29 cellular contexts compared by ENCODE assay signal in genomic region chr15:83275412-83275811, GRCh38. TPM values are rescaled to one million over a fixed set of nuclear protein-coding genes. Genes with fewer than 3 reads are reported as not detected.
DNase-seq lines count a peak whose midpoint lies in the region; ATAC-seq and TF ChIP-seq lines count a peak whose summit lies in the region.
"Had no signal": no experiment of that assay in that cellular context is flagged by ENCODE, and none has a peak within 500 bp of the region (broad histone marks: within the 10 kb centered on the region; RNA-seq: fewer than 3 reads in every experiment).

No MANE protein-coding gene starts in this region.

- H3K4me1 Mint-ChIP-seq in activated CD4-positive, alpha-beta memory T cell treated with anti-CD3 and anti-CD28 coated beads, Interleukin-2, amount 10 ng/mL, durations not matched to agents 7 days and 5 days = no peaks in the 10 kb centered on the region
- H3K4me1 Mint-ChIP-seq: activated B cell treated with CpG ODN at 0.5 μM for 24 hours; CD4-positive, alpha-beta memory T cell; neural progenitor cell; stimulated activated memory B cell treated with anti-CD40 and anti-IgM and Interleukin-4, amounts not matched to agents 10 μg/mL and 1 μg/mL and 100 μg/mL, for 72 hours had no signal

- no peak overlapping the region for H2AK5ac ChIP-seq in mesendoderm (ENCODE audit: low read length)

- H4K8ac ChIP-seq in mesendoderm (ENCODE audit: low read depth, low read length) = no peak overlapping the region

- H2BK15ac ChIP-seq in mesendoderm (replicated peaks; ENCODE audit: low read depth) = no peak overlapping the region

- H3K36me3 ChIP-seq in mesendoderm (ENCODE audit: control insufficient read depth, insufficient read depth, low read length) = no peaks in the 10 kb centered on the region
- H3K36me3 ChIP-seq: brain microvascular endothelial cell, heart right ventricle, neural progenitor cell, suprapubic skin had no signal

- no peak overlapping the region for H3K4ac ChIP-seq in mesendoderm (ENCODE audit: low read depth, low read length)

- no peak overlapping the region for H3K9ac ChIP-seq in mesendoderm (ENCODE audit: low read length)
- H3K9ac ChIP-seq: neural progenitor cell had no signal

- no CpG with 5 or more reads among the region's 3 CpGs for WGBS in mesendoderm (ENCODE audit: extremely low coverage, insufficient coverage, low lambda C conversion rate)

- CTCF ChIA-PET in activated CD4-positive, alpha-beta memory T cell treated with anti-CD3 and anti-CD28 coated beads, Interleukin-2, amount 10 ng/mL, durations not matched to agents 7 days and 5 days (lab: Charles Lee) = no interaction called here

- H2BK5ac ChIP-seq in mesendoderm (ENCODE audit: low read length) = no peak overlapping the region

- H3K56ac ChIP-seq in mesendoderm (ENCODE audit: low read length) = no peak overlapping the region

- H2BK120ac ChIP-seq in mesendoderm (ENCODE audit: low read depth, low read length) = no peak overlapping the region

- TF ChIP-seq CTCF in epithelial cell of proximal tubule (conservative IDR thresholded peaks at IDR 0.05; ENCODE audit: low read depth, low read length) = no peak

- H3K27me3 ChIP-seq in mesendoderm (ENCODE audit: insufficient read depth, low read length, poor library complexity) = peaks cover 2% of the 10 kb centered on the region
- H3K27me3 ChIP-seq: brain microvascular endothelial cell had no signal

- peaks cover 22% of the 10 kb centered on the region for H3K27me3 Mint-ChIP-seq in activated CD4-positive, alpha-beta memory T cell treated with anti-CD3 and anti-CD28 coated beads, Interleukin-2, amount 10 ng/mL, durations not matched to agents 7 days and 5 days

- no peak overlapping the region for H3K23ac ChIP-seq in mesendoderm (ENCODE audit: low read length)

- POLR2A ChIA-PET in activated CD4-positive, alpha-beta memory T cell treated with anti-CD3 and anti-CD28 coated beads, Interleukin-2, amount 10 ng/mL, durations not matched to agents 7 days and 5 days (lab: Charles Lee) = no interaction called here

- DNase-seq in Caki2 (ENCODE audit: low read depth) (peak; percentile 55), NCI-H226 (peak; percentile 69), epithelial cell of proximal tubule (ENCODE audit: low read depth) (peak; percentile 95), mesendoderm (peak; percentile 17), NCI-H345 (lab: John Stamatoyannopoulos, UW) (no peak), NCI-H748 (lab: John Stamatoyannopoulos, UW; ENCODE audit: unreplicated experiment) (no peak)
- DNase-seq in activated CD4-positive, alpha-beta memory T cell treated with anti-CD3 and anti-CD28 coated beads, Interleukin-2, amount 10 ng/mL, durations not matched to agents 7 days and 5 days = no peak
- DNase-seq: activated B cell treated with CpG ODN at 0.5 μM for 24 hours; activated CD4-positive, alpha-beta T cell treated with anti-CD3 and anti-CD28 coated beads, Interleukin-2, amount 50 U/mL, for 4 hours; activated CD8-positive, alpha-beta memory T cell treated with anti-CD3 and anti-CD28 coated beads, Interleukin-2, amount 50 U/mL, for 48 hours; activated naive CD8-positive, alpha-beta T cell treated with anti-CD3 and anti-CD28 coated beads for 36 hours; brain microvascular endothelial cell; CD4-positive, alpha-beta memory T cell; DMS53; effector CD8-positive, alpha-beta T cell; heart right ventricle; left ventricle myocardium superior; NCI-H1105; NCI-H510A; NK-92 treated with Interleukin-12 subunit alpha and Interleukin-12 subunit beta, amount 100 ng/mL, for 24 hours; psoas muscle; stimulated activated CD4-positive, alpha-beta T cell treated with anti-CD3 and anti-CD28 coated beads, Interleukin-2, amount 100 ng/mL, for 24 hours had no signal

- H3K36me3 Mint-ChIP-seq in activated CD4-positive, alpha-beta memory T cell treated with anti-CD3 and anti-CD28 coated beads, Interleukin-2, amount 10 ng/mL, durations not matched to agents 7 days and 5 days (ENCODE audit: low read depth) = no peaks in the 10 kb centered on the region
- H3K36me3 Mint-ChIP-seq: activated naive CD8-positive, alpha-beta T cell treated with anti-CD3 and anti-CD28 coated beads for 36 hours; CD4-positive, alpha-beta memory T cell; neural progenitor cell; stimulated activated memory B cell treated with anti-CD40 and anti-IgM and Interleukin-4, amounts not matched to agents 10 μg/mL and 1 μg/mL and 100 μg/mL, for 72 hours had no signal

- no peaks in the 10 kb centered on the region for H3K4me1 ChIP-seq in mesendoderm (ENCODE audit: control insufficient read depth, low read depth, low read length)
- H3K4me1 ChIP-seq: heart right ventricle, neural progenitor cell, psoas muscle, suprapubic skin had no signal

- H3K4me2 ChIP-seq in mesendoderm (ENCODE audit: low read length) = no peak overlapping the region
- H3K4me2 ChIP-seq: neural progenitor cell had no signal

- no peaks in the 10 kb centered on the region for H3K9me3 Mint-ChIP-seq in activated CD4-positive, alpha-beta memory T cell treated with anti-CD3 and anti-CD28 coated beads, Interleukin-2, amount 10 ng/mL, durations not matched to agents 7 days and 5 days
- H3K9me3 Mint-ChIP-seq: activated B cell treated with CpG ODN at 0.5 μM for 24 hours; neural progenitor cell; stimulated activated memory B cell treated with anti-CD40 and anti-IgM and Interleukin-4, amounts not matched to agents 10 μg/mL and 1 μg/mL and 100 μg/mL, for 72 hours; T-helper 2 cell treated with Interferon-gamma antibody and Interleukin-4, amounts not matched to agents 5 μg/mL and 100 μg/mL, for 36 hours had no signal

- in situ Hi-C loops in Caki2 (cut with HindIII; ENCODE audit: low pct_unique_long_range_greater_than_20kb, low sequenced_read_pairs) = no loop called here

- no peak overlapping the region for H3K4me3 Mint-ChIP-seq in activated CD4-positive, alpha-beta memory T cell treated with anti-CD3 and anti-CD28 coated beads, Interleukin-2, amount 10 ng/mL, durations not matched to agents 7 days and 5 days
- H3K4me3 Mint-ChIP-seq: activated B cell treated with CpG ODN at 0.5 μM for 24 hours; activated naive CD8-positive, alpha-beta T cell treated with anti-CD3 and anti-CD28 coated beads for 36 hours; CD4-positive, alpha-beta memory T cell; neural progenitor cell; stimulated activated memory B cell treated with anti-CD40 and anti-IgM and Interleukin-4, amounts not matched to agents 10 μg/mL and 1 μg/mL and 100 μg/mL, for 72 hours; T-helper 2 cell treated with Interferon-gamma antibody and Interleukin-4, amounts not matched to agents 5 μg/mL and 100 μg/mL, for 36 hours had no signal

- no peak overlapping the region for H3K4me3 ChIP-seq in epithelial cell of proximal tubule (ENCODE audit: low read depth, low read length)
- no peak overlapping the region for H3K4me3 ChIP-seq in mesendoderm (ENCODE audit: low read length)
- H3K4me3 ChIP-seq: heart right ventricle, neural progenitor cell, psoas muscle, skin epidermis, suprapubic skin had no signal

- H3K79me2 ChIP-seq in mesendoderm (ENCODE audit: control insufficient read depth, insufficient read depth, low read length) = no peaks in the 10 kb centered on the region

- ATAC-seq in HG02763 (IDR thresholded peaks at IDR 0.05; ENCODE audit: unreplicated experiment) = no peak
- ATAC-seq: heart right ventricle; left ventricle myocardium superior; Panc1; psoas muscle; stimulated activated memory B cell treated with anti-CD40 and anti-IgM and Interleukin-4, amounts not matched to agents 10 μg/mL and 1 μg/mL and 100 μg/mL, for 72 hours had no signal

- no peak overlapping the region for H4K5ac ChIP-seq in mesendoderm (ENCODE audit: low read length)

- H3K27ac ChIP-seq in mesendoderm (ENCODE audit: low read depth, low read length) = no peak overlapping the region
- H3K27ac ChIP-seq: brain microvascular endothelial cell, heart right ventricle, neural progenitor cell, psoas muscle, skin epidermis, suprapubic skin had no signal

- H3K27ac Mint-ChIP-seq in activated CD4-positive, alpha-beta memory T cell treated with anti-CD3 and anti-CD28 coated beads, Interleukin-2, amount 10 ng/mL, durations not matched to agents 7 days and 5 days = no peak overlapping the region
- H3K27ac Mint-ChIP-seq: activated B cell treated with CpG ODN at 0.5 μM for 24 hours; activated naive CD8-positive, alpha-beta T cell treated with anti-CD3 and anti-CD28 coated beads for 36 hours; neural progenitor cell; stimulated activated memory B cell treated with anti-CD40 and anti-IgM and Interleukin-4, amounts not matched to agents 10 μg/mL and 1 μg/mL and 100 μg/mL, for 72 hours; T-helper 2 cell treated with Interferon-gamma antibody and Interleukin-4, amounts not matched to agents 5 μg/mL and 100 μg/mL, for 36 hours had no signal

- no peak overlapping the region for H3K18ac ChIP-seq in mesendoderm (ENCODE audit: low read length)

- no peaks in the 10 kb centered on the region for H3K79me1 ChIP-seq in mesendoderm (ENCODE audit: low read length)

RNA-seq across cellular contexts. Expression of gene BNC1, which starts 9.1 kb away (rescaled TPM):
- not detected in 2 replicates for total RNA-seq in Caki2 (2014; rRNA removed; shearing (Covaris generic); ENCODE audit: low replicate concordance)
- 10.6 and 16.4 TPM in 2 replicates for total RNA-seq in epithelial cell of proximal tubule
- polyA plus RNA-seq in mesendoderm (2013, experiment 1 of 2) = 0.06 TPM
- 0.08 TPM for polyA plus RNA-seq in mesendoderm (2013, experiment 2 of 2)
- not detected for total RNA-seq in activated CD4-positive, alpha-beta memory T cell treated with anti-CD3 and anti-CD28 coated beads, Interleukin-2, amount 10 ng/mL, durations not matched to agents 7 days and 5 days
- total RNA-seq: activated B cell treated with CpG ODN at 0.5 μM for 24 hours; activated naive CD8-positive, alpha-beta T cell treated with anti-CD3 and anti-CD28 coated beads for 36 hours; CD4-positive, alpha-beta memory T cell had no signal
- polyA plus RNA-seq: CD4-positive, alpha-beta memory T cell had no signal

Comparison
In these comparisons a context has a peak if more than half of its experiments do, and no peak if none do; other contexts are left out.
1. DNase-seq: peak in Caki2 (single experiment), NCI-H226 (single experiment), epithelial cell of proximal tubule (single experiment) and mesendoderm (single experiment); none in NCI-H345 (single experiment), NCI-H748 (single experiment) and activated CD4-positive, alpha-beta memory T cell treated with anti-CD3 and anti-CD28 coated beads, Interleukin-2, amount 10 ng/mL, durations not matched to agents 7 days and 5 days (single experiment).
2. RNA of gene BNC1, which starts 9.1 kb away (total RNA-seq): 10.6 to 16.4 TPM in epithelial cell of proximal tubule; not detected in Caki2 and not detected in activated CD4-positive, alpha-beta memory T cell treated with anti-CD3 and anti-CD28 coated beads, Interleukin-2, amount 10 ng/mL, durations not matched to agents 7 days and 5 days; every median in the first group is over 10 times any median in the second.